6 cellular contexts compared by ENCODE assay signal in genomic region chr1:44820328-44820944, GRCh38. TPM values are rescaled to one million over a fixed set of nuclear protein-coding genes. Genes with fewer than 3 reads are reported as not detected.
DNase-seq lines count a peak whose midpoint lies in the region; ATAC-seq lines count a peak whose summit lies in the region.

No MANE protein-coding gene starts in this region.

- WGBS in thymus = 19% methylated on average over 21 of the region's 21 CpGs

- peak; percentile 49 for DNase-seq in DMS53 (lab: John Stamatoyannopoulos, UW)
- DNase-seq in DMS53 treated with DMSO at 0.1 percent for 48 hours (lab: John Stamatoyannopoulos, UW; ENCODE audit: unreplicated experiment) = no peak
- no peak for DNase-seq in Right ventricle myocardium superior
- no peak for DNase-seq in NCI-H2227 treated with DMSO at 0.1 percent for 48 hours (lab: John Stamatoyannopoulos, UW)
- no peak for DNase-seq in NCI-H187 (lab: John Stamatoyannopoulos, UW)

- peak; percentile 19 for ATAC-seq in Right ventricle myocardium superior (ENCODE audit: poor library complexity)

- intact Hi-C loops in Right ventricle myocardium superior (cut with DNase I) = no loop called here

- no peaks in the 10 kb centered on the region for H3K9me3 ChIP-seq in thymus (ENCODE audit: control insufficient read depth)

- peak overlapping the region; percentile 71 for H3K4me3 ChIP-seq in thymus (ENCODE audit: low read length)

- H3K27ac ChIP-seq in thymus (ENCODE audit: low read depth) = peak overlapping the region; percentile 96

- H3K27me3 ChIP-seq in thymus (ENCODE audit: control insufficient read depth, insufficient read depth) = no peaks in the 10 kb centered on the region

- H3K4me1 ChIP-seq in thymus (ENCODE audit: control insufficient read depth, insufficient read depth, low read length) = peaks cover 3% of the 10 kb centered on the region

- no peaks in the 10 kb centered on the region for H3K36me3 ChIP-seq in thymus (ENCODE audit: control insufficient read depth, insufficient read depth)

RNA-seq across cellular contexts. Expression of gene BTBD19, which starts 12.1 kb away (rescaled TPM):
- 1.9 TPM for total RNA-seq in Right ventricle myocardium superior
- polyA plus RNA-seq in thymus = 3.8 TPM

RNA-seq across cellular contexts. Expression of gene DYNLT4, which starts 13.3 kb away (rescaled TPM):
- total RNA-seq in Right ventricle myocardium superior = 1.1 TPM
- polyA plus RNA-seq in thymus = 0.09 TPM

RNA-seq across cellular contexts. Expression of gene PLK3, which starts 20.3 kb away (rescaled TPM):
- total RNA-seq in Right ventricle myocardium superior = 6.2 TPM
- 32.9 TPM for polyA plus RNA-seq in thymus

RNA-seq across cellular contexts. Expression of gene PTCH2, which starts 22.6 kb away (rescaled TPM):
- 0.30 TPM for total RNA-seq in Right ventricle myocardium superior
- polyA plus RNA-seq in thymus = 0.91 TPM

RNA-seq across cellular contexts. Expression of gene BEST4, which starts 32.5 kb away (rescaled TPM):
- not detected for total RNA-seq in Right ventricle myocardium superior
- polyA plus RNA-seq in thymus = 1.3 TPM
